ENCODE assay signal across 9 cellular contexts in the genomic region with DNA sequence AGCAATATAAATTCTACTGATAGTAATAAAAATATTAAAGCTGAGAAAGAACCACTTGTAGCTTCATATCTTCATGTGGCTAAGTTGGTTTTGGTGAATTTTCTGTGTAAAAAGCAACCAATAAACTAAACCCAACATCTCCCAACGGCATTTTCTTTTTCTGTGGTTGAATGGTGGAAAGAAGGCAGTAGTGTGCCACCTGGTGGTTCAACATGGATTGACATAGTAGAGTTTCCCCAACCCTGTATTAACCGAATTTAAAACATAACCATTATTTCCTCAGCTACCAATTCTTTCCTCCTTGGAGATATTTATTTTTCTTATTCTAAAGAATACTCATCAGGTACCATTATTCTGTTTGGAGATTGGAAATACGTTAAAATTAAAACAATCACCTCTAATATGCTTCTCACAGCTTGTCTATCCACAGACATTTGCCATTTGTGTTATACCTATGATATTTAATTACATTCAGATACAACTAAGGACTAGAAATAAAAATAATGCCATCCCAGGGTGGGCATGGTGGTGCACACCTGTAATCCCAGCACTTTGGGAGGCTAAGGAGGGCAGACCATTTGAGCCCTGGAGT.
DNase-seq lines count a peak whose midpoint lies in the region; TF ChIP-seq lines count a peak whose summit lies in the region.
"Had no signal": no experiment of that assay in that cellular context is flagged by ENCODE, and none has a peak within 500 bp of the region (broad histone marks: within the 10 kb centered on the region; RNA-seq: fewer than 3 reads in every experiment).

No MANE protein-coding gene starts in this region.

- CTCF ChIA-PET in mammary epithelial cell (lab: Charles Lee; ENCODE audit: low non-redundant PET) = interaction anchor here (0.7 to 1.3 kb wide), 2 partner anchors 89 to 723 kb away, joined by 5 to 14 read pairs; no protein-coding TSS in a partner anchor

- H3K4me1 ChIP-seq in SJCRH30 = peaks cover 6% of the 10 kb centered on the region; the same call in 1 of the 2 replicates
- no peaks in the 10 kb centered on the region for H3K4me1 ChIP-seq in mammary epithelial cell (ENCODE audit: insufficient read depth, low read length)
- no peaks in the 10 kb centered on the region for H3K4me1 ChIP-seq in liver (ENCODE audit: control insufficient read depth in 4 of 4, insufficient read depth in 4 of 4, low read length in 3 of 4)
- H3K4me1 ChIP-seq: BLaER1 treated with 17β-estradiol and CSF1 and Interleukin-3, amounts not matched to agents 10 nM and 100 nM had no signal

- peak; percentile 15 to 69 (median 43) for DNase-seq in NCI-H1417 (lab: John Stamatoyannopoulos, UW)
- DNase-seq in NCI-H1417 treated with DMSO at 0.1 percent for 48 hours (lab: John Stamatoyannopoulos, UW) = no peak
- DNase-seq in GM20000 (ENCODE audit: low spot score) = peak; percentile 58
- DNase-seq in HS-5 (ENCODE audit: low read depth) = peak; percentile 33
- DNase-seq in SJCRH30 = peak; percentile 13 to 73
- DNase-seq in mammary epithelial cell = peak; percentile 20
- DNase-seq in stromal cell of bone marrow (ENCODE audit: low read depth) = peak; percentile 44

- peak overlapping the region; percentile 10 for H3K4me2 ChIP-seq in mammary epithelial cell (ENCODE audit: insufficient read depth, low read depth, low read length)
- H3K4me2 ChIP-seq: BLaER1 treated with 17β-estradiol and CSF1 and Interleukin-3, amounts not matched to agents 10 nM and 100 nM had no signal

- in situ Hi-C loops in mammary epithelial cell (cut with MboI; ENCODE audit: low sequenced_read_pairs in 2 of 2) = no loop called here

- H3K36me3 ChIP-seq in SJCRH30 (no peaks in the 10 kb centered on the region), mammary epithelial cell (ENCODE audit: insufficient read depth, low read length) (no peaks in the 10 kb centered on the region), liver (ENCODE audit: control insufficient read depth in 4 of 4, insufficient read depth in 3 of 4, low read depth in 1 of 4, low read length in 3 of 4) (no peaks in the 10 kb centered on the region)
- H3K36me3 ChIP-seq: BLaER1 treated with 17β-estradiol and CSF1 and Interleukin-3, amounts not matched to agents 10 nM and 100 nM had no signal

- no peaks in the 10 kb centered on the region for H4K20me1 ChIP-seq in mammary epithelial cell (ENCODE audit: insufficient read depth, low read length)
- H4K20me1 ChIP-seq: BLaER1 treated with 17β-estradiol and CSF1 and Interleukin-3, amounts not matched to agents 10 nM and 100 nM had no signal

- H3K27me3 ChIP-seq in SJCRH30 = no peaks in the 10 kb centered on the region
- no peaks in the 10 kb centered on the region for H3K27me3 ChIP-seq in mammary epithelial cell (ENCODE audit: insufficient read depth, low read length)
- peaks cover 0 to 3% (median 1%) of the 10 kb centered on the region in 4 donors for H3K27me3 ChIP-seq in liver (ENCODE audit: control insufficient read depth in 4 of 4, insufficient read depth in 4 of 4, low read length in 3 of 4)
- H3K27me3 ChIP-seq: BLaER1 treated with 17β-estradiol and CSF1 and Interleukin-3, amounts not matched to agents 10 nM and 100 nM had no signal

- H3K9me3 ChIP-seq in SJCRH30 (replicated peaks) (no peaks in the 10 kb centered on the region), mammary epithelial cell (replicated peaks; ENCODE audit: insufficient read depth, low read length) (no peaks in the 10 kb centered on the region), liver (ENCODE audit: control insufficient read depth in 4 of 4, low read length in 3 of 4) (no peaks in the 10 kb centered on the region)
- H3K9me3 ChIP-seq: BLaER1 treated with 17β-estradiol and CSF1 and Interleukin-3, amounts not matched to agents 10 nM and 100 nM had no signal

- intact Hi-C loops in mammary epithelial cell (cut with micrococcal nuclease) = loop anchor here (1.0 to 5.0 kb wide), 2 partner anchors 47 to 88 kb away; no protein-coding TSS in a partner anchor

- H3K27ac ChIP-seq in SJCRH30 = 0 out of 2 replicates have a peak overlapping the region, but pooled peaks have one; percentile 12
- H3K27ac ChIP-seq in mammary epithelial cell (ENCODE audit: insufficient read depth, low read depth, low read length) = no peak overlapping the region
- no peak overlapping the region for H3K27ac ChIP-seq in liver (ENCODE audit: low read depth in 1 of 2, low read length in 2 of 2)
- H3K27ac ChIP-seq: BLaER1 treated with 17β-estradiol and CSF1 and Interleukin-3, amounts not matched to agents 10 nM and 100 nM had no signal

- H2AFZ ChIP-seq in mammary epithelial cell (ENCODE audit: low read depth, low read length) = no peak overlapping the region

- H3K9ac ChIP-seq in mammary epithelial cell (ENCODE audit: insufficient read depth, low read length) = no peak overlapping the region
- no peak overlapping the region for H3K9ac ChIP-seq in liver (ENCODE audit: low read depth in 1 of 2, low read length in 2 of 2)
- H3K9ac ChIP-seq: BLaER1 treated with 17β-estradiol and CSF1 and Interleukin-3, amounts not matched to agents 10 nM and 100 nM had no signal

- no peaks in the 10 kb centered on the region for H3K79me2 ChIP-seq in mammary epithelial cell (ENCODE audit: insufficient read depth, low read length)

- 4% methylated on average over 3 of the region's 3 CpGs for WGBS in mammary epithelial cell (ENCODE audit: low coverage, missing lambda C conversion rate)
- 3% methylated on average over 3 of the region's 3 CpGs for WGBS in liver

- peak; percentile 82 to 87 for TF ChIP-seq RAD21 in liver (IDR thresholded peaks at IDR 0.05)

- dilution Hi-C loops in mammary epithelial cell (cut with HindIII; ENCODE audit: low sequenced_read_pairs) = no loop called here

- no TSS peak for BruUV-seq in mammary epithelial cell (replicated peaks; lab: Mats Ljungman, UMichigan)

- no peak overlapping the region for H3K4me3 ChIP-seq in SJCRH30
- H3K4me3 ChIP-seq in mammary epithelial cell (replicated peaks in 1 of 3; ENCODE audit: insufficient read depth in 1 of 3, low read depth in 2 of 3, low read length in 3 of 3) = no peak overlapping the region
- H3K4me3 ChIP-seq in liver (ENCODE audit: low read depth in 1 of 3, low read length in 3 of 3) = no peak overlapping the region
- H3K4me3 ChIP-seq: BLaER1 treated with 17β-estradiol and CSF1 and Interleukin-3, amounts not matched to agents 10 nM and 100 nM had no signal

- peak; percentile 57 for TF ChIP-seq CTCF in GM20000 (IDR thresholded peaks at IDR 0.05; ENCODE audit: extremely low read depth, missing control alignments)
- TF ChIP-seq CTCF in mammary epithelial cell (conservative IDR thresholded peaks at IDR 0.05 in 1 of 2, IDR thresholded peaks at IDR 0.05 in 1 of 2; ENCODE audit: extremely low read depth in 1 of 2, insufficient read depth in 1 of 2, low read depth in 1 of 2, low read length in 2 of 2) = peak; percentile 70 to 77
- peak; percentile 82 for TF ChIP-seq CTCF in liver (IDR thresholded peaks at IDR 0.05; ENCODE audit: low read depth, low read length, missing input control)

TF ChIP-seq in liver, 16 proteins besides CTCF, POLR2A, EP300 and RAD21:
- no peak for TF ChIP-seq RXRA (IDR thresholded peaks at IDR 0.05)
- no peak for TF ChIP-seq YY1 (IDR thresholded peaks at IDR 0.05)
